Comparison of ENCODE assay signal across 1 cellular context in genomic region chr19:39659791-39660190, GRCh38.
TF ChIP-seq lines count a peak whose summit lies in the region.

No MANE protein-coding gene starts in this region.

TF ChIP-seq in GM12878, 131 proteins besides CTCF, POLR2A, EP300 and RAD21:
- TF ChIP-seq PRDM15 (CRISPR knock-in tag; IDR thresholded peaks at IDR 0.05) (no peak), SPI1 (IDR thresholded peaks at IDR 0.05; ENCODE audit: borderline replicate concordance, insufficient read depth, low read depth, low read length) (peak; percentile 77)
